ENCODE assay signal across 2 cellular contexts in the genomic region with DNA sequence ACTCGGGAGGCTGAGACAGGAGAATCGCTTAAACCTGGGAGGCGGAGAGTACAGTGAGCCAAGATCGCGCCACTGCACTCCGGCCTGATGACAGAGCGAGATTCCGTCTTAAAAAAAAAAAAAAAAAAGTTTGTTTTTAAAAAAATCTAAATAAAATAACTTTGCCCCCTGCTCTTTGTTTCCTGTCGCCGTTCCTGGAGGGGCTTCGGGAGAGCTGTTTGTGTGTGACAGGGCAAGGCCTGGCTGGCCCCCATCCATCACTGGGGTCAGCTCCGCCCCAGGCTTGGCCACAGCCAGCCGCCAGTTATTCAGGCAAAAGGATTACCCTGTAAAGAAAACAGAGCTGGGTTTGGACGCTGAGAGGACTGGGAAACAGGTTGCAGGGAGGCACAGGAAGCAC.
TF ChIP-seq lines count a peak whose summit lies in the region.

No MANE protein-coding gene starts in this region.

TF ChIP-seq in IMR-90, 13 proteins besides CTCF, POLR2A, EP300 and RAD21:
- no peak for TF ChIP-seq MXI1 (IDR thresholded peaks at IDR 0.05; ENCODE audit: borderline replicate concordance, low read depth, low read length)

TF ChIP-seq in H1, 55 proteins besides CTCF, POLR2A, EP300 and RAD21:
- no peak for TF ChIP-seq NANOG (IDR thresholded peaks at IDR 0.05; ENCODE audit: insufficient read depth, low read depth, low read length, poor library complexity, severe bottlenecking)
- TF ChIP-seq TAF7 (optimal IDR thresholded peaks at IDR 0.05; ENCODE audit: borderline replicate concordance, low read depth, low read length): no peak
- TF ChIP-seq JUN (IDR thresholded peaks at IDR 0.05; ENCODE audit: low read depth, low read length): no peak
- TF ChIP-seq GABPA (IDR thresholded peaks at IDR 0.05; ENCODE audit: borderline replicate concordance, insufficient read depth, low read length): no peak
- TF ChIP-seq, protein P1, sequence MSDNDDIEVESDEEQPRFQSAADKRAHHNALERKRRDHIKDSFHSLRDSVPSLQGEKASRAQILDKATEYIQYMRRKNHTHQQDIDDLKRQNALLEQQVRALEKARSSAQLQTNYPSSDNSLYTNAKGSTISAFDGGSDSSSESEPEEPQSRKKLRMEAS (IDR thresholded peaks at IDR 0.05): no peak
- TF ChIP-seq BRCA1 (IDR thresholded peaks at IDR 0.05; ENCODE audit: low read depth, low read length): no peak
- TF ChIP-seq CBX8 (IDR thresholded peaks at IDR 0.05; ENCODE audit: borderline replicate concordance, low read depth, low read length): no peak
- no peak for TF ChIP-seq ASH2L (IDR thresholded peaks at IDR 0.05; ENCODE audit: low read length)
